18 cellular contexts compared by ENCODE assay signal in genomic region chr7:142637240-142637639, GRCh38.
DNase-seq lines count a peak whose midpoint lies in the region; ATAC-seq and TF ChIP-seq lines count a peak whose summit lies in the region.
"Had no signal": no experiment of that assay in that cellular context is flagged by ENCODE, and none has a peak within 500 bp of the region (broad histone marks: within the 10 kb centered on the region; RNA-seq: fewer than 3 reads in every experiment).

No MANE protein-coding gene starts in this region.

- H3K79me2 ChIP-seq in OCI-LY3 (ENCODE audit: low read length), result no peaks in the 10 kb centered on the region

- H3K9ac ChIP-seq in OCI-LY3 (ENCODE audit: low read length), result peak overlapping the region; percentile 18; the same call in 1 of the 2 replicates

- peak overlapping the region; percentile 72; the same call in 1 of the 2 replicates for H2AFZ ChIP-seq in OCI-LY3 (ENCODE audit: low read depth, low read length)

- peaks cover 18% of the 10 kb centered on the region for H3K4me1 Mint-ChIP-seq in activated naive CD4-positive, alpha-beta T cell treated with anti-CD3 and anti-CD28 coated beads for 36 hours (ENCODE audit: low read depth)
- peaks cover 13% of the 10 kb centered on the region for H3K4me1 Mint-ChIP-seq in activated naive CD8-positive, alpha-beta T cell (ENCODE audit: low read depth)
- H3K4me1 Mint-ChIP-seq in stimulated activated effector memory CD8-positive, alpha-beta T cell treated with anti-CD3 and anti-CD28 coated beads, Interleukin-12 subunit alpha, Interleukin-12 subunit beta, amount 100 ng/mL, for 72 hours, result no peaks in the 10 kb centered on the region

- H3K27ac Mint-ChIP-seq in activated naive CD4-positive, alpha-beta T cell treated with anti-CD3 and anti-CD28 coated beads for 36 hours, result peak overlapping the region; percentile 99
- peak overlapping the region; percentile 99 for H3K27ac Mint-ChIP-seq in activated naive CD8-positive, alpha-beta T cell
- H3K27ac Mint-ChIP-seq in stimulated activated effector memory CD8-positive, alpha-beta T cell treated with anti-CD3 and anti-CD28 coated beads, Interleukin-12 subunit alpha, Interleukin-12 subunit beta, amount 100 ng/mL, for 72 hours, result peak overlapping the region; percentile 71
- H3K27ac Mint-ChIP-seq: IgD-negative memory B cell had no signal

- H3K9me3 ChIP-seq in OCI-LY3 (ENCODE audit: insufficient read depth, low read length), result no peaks in the 10 kb centered on the region
- H3K9me3 ChIP-seq: esophagus squamous epithelium, SJSA1, thoracic aorta had no signal

- no peaks in the 10 kb centered on the region for H4K20me1 ChIP-seq in OCI-LY3 (ENCODE audit: insufficient read depth, low read length)

- H3K36me3 Mint-ChIP-seq in activated naive CD4-positive, alpha-beta T cell treated with anti-CD3 and anti-CD28 coated beads for 36 hours (ENCODE audit: low read depth), result no peaks in the 10 kb centered on the region
- H3K36me3 Mint-ChIP-seq in activated naive CD8-positive, alpha-beta T cell, result no peaks in the 10 kb centered on the region
- H3K36me3 Mint-ChIP-seq in stimulated activated effector memory CD8-positive, alpha-beta T cell treated with anti-CD3 and anti-CD28 coated beads, Interleukin-12 subunit alpha, Interleukin-12 subunit beta, amount 100 ng/mL, for 72 hours, result no peaks in the 10 kb centered on the region

- ATAC-seq in stimulated activated effector memory CD8-positive, alpha-beta T cell treated with anti-CD3 and anti-CD28 coated beads, Interleukin-12 subunit alpha, Interleukin-12 subunit beta, amount 100 ng/mL, for 72 hours, result no peak
- ATAC-seq in HG02970 (IDR thresholded peaks at IDR 0.05; ENCODE audit: low FRiP score, unreplicated experiment), result no peak
- no peak for ATAC-seq in HG03432 (IDR thresholded peaks at IDR 0.05; ENCODE audit: unreplicated experiment)
- ATAC-seq: left lung had no signal

- no peak for TF ChIP-seq CTCF in OCI-LY3 (IDR thresholded peaks at IDR 0.05; ENCODE audit: low read depth, low read length)

- peak overlapping the region; percentile 55 for H3K4me3 ChIP-seq in OCI-LY3 (ENCODE audit: low read length)
- H3K4me3 ChIP-seq: esophagus squamous epithelium, left lung, SJSA1, skin epidermis, thoracic aorta had no signal

- no peak for DNase-seq in activated naive CD4-positive, alpha-beta T cell treated with anti-CD3 and anti-CD28 coated beads for 36 hours
- no peak for DNase-seq in activated naive CD4-positive, alpha-beta T cell treated with anti-CD3 and anti-CD28 coated beads, Interleukin-2, amount 50 U/mL, for 16 hours
- DNase-seq in stimulated activated effector memory CD8-positive, alpha-beta T cell treated with anti-CD3 and anti-CD28 coated beads, Interleukin-12 subunit alpha, Interleukin-12 subunit beta, amount 100 ng/mL, for 72 hours (ENCODE audit: low spot score in 2 of 2), result no peak
- DNase-seq: cortex of kidney, DMS53, esophagus squamous epithelium, left lung, NCI-H1105, NCI-H2029, NCI-H526 treated with DMSO at 0.1 percent for 48 hours had no signal

- H3K9me3 Mint-ChIP-seq in activated naive CD4-positive, alpha-beta T cell treated with anti-CD3 and anti-CD28 coated beads for 36 hours, result no peaks in the 10 kb centered on the region
- no peaks in the 10 kb centered on the region for H3K9me3 Mint-ChIP-seq in activated naive CD8-positive, alpha-beta T cell (ENCODE audit: low read depth)
- no peaks in the 10 kb centered on the region for H3K9me3 Mint-ChIP-seq in stimulated activated effector memory CD8-positive, alpha-beta T cell treated with anti-CD3 and anti-CD28 coated beads, Interleukin-12 subunit alpha, Interleukin-12 subunit beta, amount 100 ng/mL, for 72 hours
- H3K9me3 Mint-ChIP-seq: IgD-negative memory B cell had no signal

- intact Hi-C loops in activated naive CD4-positive, alpha-beta T cell treated with anti-CD3 and anti-CD28 coated beads for 36 hours (cut with micrococcal nuclease), result loop anchor here (2.0 kb wide), 1 partner anchor 102 kb away; no protein-coding TSS in a partner anchor

- H3K4me1 ChIP-seq in OCI-LY3 (ENCODE audit: low read length), result peaks cover 25% of the 10 kb centered on the region
- H3K4me1 ChIP-seq: esophagus squamous epithelium, left lung, SJSA1 had no signal

- peak overlapping the region; percentile 92 for H3K4me3 Mint-ChIP-seq in activated naive CD4-positive, alpha-beta T cell treated with anti-CD3 and anti-CD28 coated beads for 36 hours
- H3K4me3 Mint-ChIP-seq in activated naive CD8-positive, alpha-beta T cell, result peak overlapping the region; percentile 93
- H3K4me3 Mint-ChIP-seq in stimulated activated effector memory CD8-positive, alpha-beta T cell treated with anti-CD3 and anti-CD28 coated beads, Interleukin-12 subunit alpha, Interleukin-12 subunit beta, amount 100 ng/mL, for 72 hours, result peak overlapping the region; percentile 44

- peak overlapping the region; percentile 65 for H3K4me2 ChIP-seq in OCI-LY3 (ENCODE audit: low read length)

- H3K27me3 ChIP-seq in OCI-LY3 (ENCODE audit: low read depth, low read length), result peaks cover 1% of the 10 kb centered on the region; the same call in 1 of the 2 replicates

- H3K27ac ChIP-seq in OCI-LY3 (ENCODE audit: low read length), result no peak overlapping the region
- H3K27ac ChIP-seq: esophagus squamous epithelium, left lung, SJSA1, thoracic aorta had no signal

- CTCF ChIA-PET in activated naive CD4-positive, alpha-beta T cell treated with anti-CD3 and anti-CD28 coated beads for 36 hours (lab: Charles Lee), result interaction anchor here (0.7 to 4.4 kb wide), 11 partner anchors 33 to 198 kb away, joined by 3 to 35 read pairs (median 5); no protein-coding TSS in a partner anchor

- no peaks in the 10 kb centered on the region for H3K27me3 Mint-ChIP-seq in activated naive CD4-positive, alpha-beta T cell treated with anti-CD3 and anti-CD28 coated beads for 36 hours (ENCODE audit: low read depth)
- peaks cover 1% of the 10 kb centered on the region for H3K27me3 Mint-ChIP-seq in activated naive CD8-positive, alpha-beta T cell

- H3K36me3 ChIP-seq in OCI-LY3 (replicated peaks; ENCODE audit: low read depth, low read length), result no peaks in the 10 kb centered on the region
- H3K36me3 ChIP-seq: esophagus squamous epithelium, left lung, SJSA1, thoracic aorta had no signal
